8 cellular contexts compared by ENCODE assay signal in genomic region chr7:116672596-116673503, GRCh38. TPM values are rescaled to one million over a fixed set of nuclear protein-coding genes. Genes with fewer than 3 reads are reported as not detected.
A peak's percentile ranks its signal among the peaks of the same experiment; 100 is the strongest.
DNase-seq lines count a peak whose midpoint lies in the region; ATAC-seq, FAIRE-seq and TF ChIP-seq lines count a peak whose summit lies in the region.

No MANE protein-coding gene starts in this region.

- H3K4me3 Mint-ChIP-seq in Calu3 (ENCODE audit: low read depth, unreplicated experiment): peak overlapping the region; percentile 74
- peak overlapping the region; percentile 53 for H3K4me3 Mint-ChIP-seq in memory B cell

- peaks cover 11% of the 10 kb centered on the region for H3K4me1 ChIP-seq in upper lobe of right lung

- H3K4me1 Mint-ChIP-seq in Calu3 (ENCODE audit: low read depth, unreplicated experiment): peaks cover 36% of the 10 kb centered on the region
- H3K4me1 Mint-ChIP-seq in memory B cell: peaks cover 16% of the 10 kb centered on the region

- H3K9me3 ChIP-seq in upper lobe of right lung: no peaks in the 10 kb centered on the region

- H3K27me3 Mint-ChIP-seq in Calu3 (ENCODE audit: unreplicated experiment) (no peaks in the 10 kb centered on the region), memory B cell (peaks cover 29% of the 10 kb centered on the region)

- CTCF ChIA-PET in Calu3 (lab: Charles Lee): interaction anchor here (1.3 to 3.6 kb wide), 3 partner anchors 16 to 44 kb away, joined by 3 to 14 read pairs (median 6); no protein-coding TSS in a partner anchor

- H3K27ac ChIP-seq in dorsolateral prefrontal cortex (peak overlapping the region in 47 of 59 donors; percentile 3 to 93 (median 73)), upper lobe of right lung (peak overlapping the region; percentile 70)

- H3K27me3 ChIP-seq in dorsolateral prefrontal cortex: peaks cover 0 to 11% (median 0%) of the 10 kb centered on the region in 45 donors
- peaks cover 11% of the 10 kb centered on the region for H3K27me3 ChIP-seq in upper lobe of right lung

- no peaks in the 10 kb centered on the region for H3K36me3 ChIP-seq in upper lobe of right lung

- intact Hi-C loops in Calu3 (cut with micrococcal nuclease; ENCODE audit: unreplicated experiment) (loop anchor here (1.0 to 10.0 kb wide), 4 partner anchors 34 to 458 kb away; partner anchors contain the start of gene TES), dorsolateral prefrontal cortex (cut with DNase I) (loop anchor here in 1 of 2 donors (2.0 to 5.0 kb wide), 3 partner anchors 76 to 189 kb away; partner anchors contain the start of gene CAPZA2), upper lobe of right lung (cut with DNase I) (no loop called here)

- H3K27ac Mint-ChIP-seq in Calu3 (ENCODE audit: unreplicated experiment): peak overlapping the region; percentile 92
- H3K27ac Mint-ChIP-seq in memory B cell: no peak overlapping the region

- no peak for ATAC-seq in memory B cell (ENCODE audit: low read depth)
- ATAC-seq in upper lobe of right lung: no peak
- ATAC-seq in HG03095 (IDR thresholded peaks at IDR 0.05; ENCODE audit: unreplicated experiment): no peak

- peak; percentile 12 for DNase-seq in Calu3
- DNase-seq in NCI-H345 (lab: John Stamatoyannopoulos, UW): peak; percentile 52
- peak in 5 of 10 donors; percentile 24 to 54 (median 31) for DNase-seq in dorsolateral prefrontal cortex
- DNase-seq in memory B cell (ENCODE audit: low spot score in 2 of 2): no peak
- no peak for DNase-seq in upper lobe of right lung
- DNase-seq in D721Med (ENCODE audit: insufficient read length, low spot score): no peak
- no peak for DNase-seq in erythroblast (lab: John Stamatoyannopoulos, UW)

- BruUV-seq in Calu3 (replicated peaks; lab: Mats Ljungman, UMichigan): TSS peak; percentile 21

- H3K4me3 ChIP-seq in dorsolateral prefrontal cortex (peak overlapping the region; percentile 45 to 80 (median 68)), upper lobe of right lung (peak overlapping the region; percentile 54)

- TF ChIP-seq POLR2A in erythroblast (IDR thresholded peaks at IDR 0.05; ENCODE audit: low read length): no peak

- no peaks in the 10 kb centered on the region for H3K9me3 Mint-ChIP-seq in Calu3 (ENCODE audit: low read depth, unreplicated experiment)
- H3K9me3 Mint-ChIP-seq in memory B cell: no peaks in the 10 kb centered on the region

- FAIRE-seq in D721Med (lab: Jason Lieb, UNC): no peak

- H3K36me3 Mint-ChIP-seq in Calu3 (ENCODE audit: insufficient read depth, unreplicated experiment): peaks cover 47% of the 10 kb centered on the region
- H3K36me3 Mint-ChIP-seq in memory B cell: no peaks in the 10 kb centered on the region

- TF ChIP-seq CTCF in Calu3 (IDR thresholded peaks at IDR 0.05; ENCODE audit: unreplicated experiment) (no peak), dorsolateral prefrontal cortex (IDR thresholded peaks at IDR 0.05 in 54 of 56, conservative IDR thresholded peaks at IDR 0.05 in 2 of 56; ENCODE audit: low read depth in 1 of 56, partially characterized antibody in 56 of 56) (no peak), upper lobe of right lung (IDR thresholded peaks at IDR 0.05) (no peak), D721Med (IDR thresholded peaks at IDR 0.05; ENCODE audit: insufficient read depth, missing control alignments) (no peak)

RNA-seq across cellular contexts. Expression of gene MET, which starts 0.9 kb away (rescaled TPM):
- total RNA-seq in Calu3 (2022) (242 and 249 TPM in 2 replicates), dorsolateral prefrontal cortex (10 to 100 TPM in 90 of 120 experiments, 1 to 10 TPM in 30; 2.1 to 40.6 (median 13.7) TPM), upper lobe of right lung (69.6 TPM)

Comparison
In these comparisons a context has a peak if more than half of its experiments do, and no peak if none do; other contexts are left out.
1. DNase-seq: peak in Calu3 (single experiment) and NCI-H345 (single experiment); none in memory B cell (0 of 2), upper lobe of right lung (single experiment), D721Med (single experiment) and erythroblast (0 of 2).